ENCODE assay signal across 21 cellular contexts in the genomic region with DNA sequence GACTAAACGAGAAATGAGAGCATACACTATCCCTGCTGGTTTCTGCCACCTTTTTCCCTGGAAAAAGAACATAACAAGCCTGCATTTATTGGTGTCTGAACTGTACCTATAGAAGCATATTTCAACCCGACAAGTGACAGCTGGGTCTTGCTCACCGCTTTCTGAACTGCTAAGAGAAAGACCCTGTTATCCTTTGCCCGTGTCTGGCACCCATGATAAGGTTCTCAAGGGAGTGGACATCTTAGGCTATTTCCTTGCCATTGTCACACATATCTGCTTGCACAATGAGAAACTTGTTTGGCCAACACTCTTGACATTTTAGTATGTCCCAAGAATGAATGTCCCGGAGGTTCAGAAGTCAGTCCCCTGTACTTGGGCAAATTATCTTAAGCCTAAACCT. TPM values are rescaled to one million over a fixed set of nuclear protein-coding genes. Genes with fewer than 3 reads are reported as not detected.
DNase-seq lines count a peak whose midpoint lies in the region; ATAC-seq lines count a peak whose summit lies in the region.
"Had no signal": no experiment of that assay in that cellular context is flagged by ENCODE, and none has a peak within 500 bp of the region (broad histone marks: within the 10 kb centered on the region; RNA-seq: fewer than 3 reads in every experiment).

No MANE protein-coding gene starts in this region.

- H3K4me1 Mint-ChIP-seq in activated CD4-positive, alpha-beta T cell treated with anti-CD3 and anti-CD28 coated beads for 36 hours, result peaks cover 94% of the 10 kb centered on the region
- H3K4me1 Mint-ChIP-seq in activated CD4-positive, alpha-beta T cell treated with anti-CD3 and anti-CD28 coated beads, Interleukin-2, amount 10 ng/mL, durations not matched to agents 7 days and 5 days, result peaks cover 92% of the 10 kb centered on the region
- peaks cover 80 to 90% (median 89%) of the 10 kb centered on the region in 3 donors for H3K4me1 Mint-ChIP-seq in IgD-negative memory B cell
- H3K4me1 Mint-ChIP-seq in activated naive CD8-positive, alpha-beta T cell treated with anti-CD3 and anti-CD28 coated beads for 36 hours, result peaks cover 92% of the 10 kb centered on the region
- peaks cover 87 to 100% (median 98%) of the 10 kb centered on the region in 7 donors for H3K4me1 Mint-ChIP-seq in naive thymus-derived CD4-positive, alpha-beta T cell

- H3K27me3 ChIP-seq in naive thymus-derived CD4-positive, alpha-beta T cell (ENCODE audit: control insufficient read depth in 2 of 2, insufficient read depth in 2 of 2, low read length in 2 of 2), result no peaks in the 10 kb centered on the region
- H3K27me3 ChIP-seq: ovary, spleen, upper lobe of right lung had no signal

- H3K36me3 ChIP-seq in naive thymus-derived CD4-positive, alpha-beta T cell (ENCODE audit: control insufficient read depth in 2 of 3, insufficient read depth in 3 of 3, low read length in 3 of 3), result peaks cover 10 to 37% (median 34%) of the 10 kb centered on the region in 3 experiments
- H3K36me3 ChIP-seq: ovary, upper lobe of right lung had no signal

- no peak for DNase-seq in activated CD4-positive, alpha-beta T cell treated with anti-CD3 and anti-CD28 coated beads for 36 hours
- DNase-seq in activated CD4-positive, alpha-beta T cell treated with anti-CD3 and anti-CD28 coated beads, Interleukin-2, amount 10 ng/mL, durations not matched to agents 7 days and 5 days, result no peak
- no peak for DNase-seq in activated naive CD8-positive, alpha-beta T cell treated with anti-CD3 and anti-CD28 coated beads for 36 hours
- DNase-seq in naive thymus-derived CD4-positive, alpha-beta T cell, result no peak
- DNase-seq in KG1 (lab: John Stamatoyannopoulos, UW) (no peak), cortex of kidney (lab: John Stamatoyannopoulos, UW) (no peak)
- DNase-seq: 8988T; activated CD4-positive, alpha-beta T cell treated with anti-CD3 and anti-CD28 coated beads for 48 hours; AML-193; body of pancreas; glutamatergic neuron; kidney glomerular epithelial cell; mammary epithelial cell; NCI-H2227 treated with DMSO at 0.1 percent for 48 hours; NCI-H748 treated with DMSO at 0.1 percent for 48 hours; ovary; spleen; stimulated activated CD4-positive, alpha-beta T cell treated with anti-CD3 and anti-CD28 coated beads, Interleukin-4, amount 100 ng/mL, for 4 hours; upper lobe of right lung had no signal

- no peaks in the 10 kb centered on the region for H3K9me3 Mint-ChIP-seq in activated CD4-positive, alpha-beta T cell treated with anti-CD3 and anti-CD28 coated beads for 36 hours (ENCODE audit: low read depth)
- H3K9me3 Mint-ChIP-seq in activated CD4-positive, alpha-beta T cell treated with anti-CD3 and anti-CD28 coated beads, Interleukin-2, amount 10 ng/mL, durations not matched to agents 7 days and 5 days, result no peaks in the 10 kb centered on the region
- H3K9me3 Mint-ChIP-seq in IgD-negative memory B cell, result no peaks in the 10 kb centered on the region
- no peaks in the 10 kb centered on the region for H3K9me3 Mint-ChIP-seq in activated naive CD8-positive, alpha-beta T cell treated with anti-CD3 and anti-CD28 coated beads for 36 hours
- no peaks in the 10 kb centered on the region for H3K9me3 Mint-ChIP-seq in naive thymus-derived CD4-positive, alpha-beta T cell

- POLR2A ChIA-PET in activated CD4-positive, alpha-beta T cell treated with anti-CD3 and anti-CD28 coated beads for 36 hours (lab: Charles Lee), result interaction anchor here (1.1 kb wide), 1 partner anchor 59 kb away, joined by 3 read pairs; no protein-coding TSS in a partner anchor
- POLR2A ChIA-PET in activated CD4-positive, alpha-beta T cell treated with anti-CD3 and anti-CD28 coated beads, Interleukin-2, amount 10 ng/mL, durations not matched to agents 7 days and 5 days (lab: Charles Lee), result no interaction called here
- POLR2A ChIA-PET in naive thymus-derived CD4-positive, alpha-beta T cell (lab: Charles Lee), result interaction anchor here (0.8 to 25.4 kb wide), 12 partner anchors 11 to 117 kb away, joined by 3 to 644 read pairs (median 4); partner anchors contain the start of gene RIPOR2

- CTCF ChIA-PET in activated CD4-positive, alpha-beta T cell treated with anti-CD3 and anti-CD28 coated beads for 36 hours (lab: Charles Lee), result interaction anchor here (1.0 to 2.0 kb wide), 5 partner anchors 12 to 112 kb away, joined by 3 to 13 read pairs (median 6); no protein-coding TSS in a partner anchor
- CTCF ChIA-PET in activated CD4-positive, alpha-beta T cell treated with anti-CD3 and anti-CD28 coated beads, Interleukin-2, amount 10 ng/mL, durations not matched to agents 7 days and 5 days (lab: Charles Lee), result interaction anchor here (1.4 to 1.7 kb wide), 3 partner anchors 10 to 18 kb away, joined by 4 to 5 read pairs (median 5); partner anchors contain the start of gene RIPOR2
- CTCF ChIA-PET in naive thymus-derived CD4-positive, alpha-beta T cell (lab: Charles Lee), result interaction anchor here (0.6 to 3.0 kb wide), 5 partner anchors 17 to 97 kb away, joined by 3 to 14 read pairs (median 8); partner anchors contain the start of gene RIPOR2

- peaks cover 3% of the 10 kb centered on the region for H3K36me3 Mint-ChIP-seq in activated CD4-positive, alpha-beta T cell treated with anti-CD3 and anti-CD28 coated beads for 36 hours (ENCODE audit: low read depth)
- H3K36me3 Mint-ChIP-seq in activated CD4-positive, alpha-beta T cell treated with anti-CD3 and anti-CD28 coated beads, Interleukin-2, amount 10 ng/mL, durations not matched to agents 7 days and 5 days (ENCODE audit: low read depth), result peaks cover 92% of the 10 kb centered on the region
- peaks cover 12% of the 10 kb centered on the region for H3K36me3 Mint-ChIP-seq in IgD-negative memory B cell
- peaks cover 31% of the 10 kb centered on the region for H3K36me3 Mint-ChIP-seq in activated naive CD8-positive, alpha-beta T cell treated with anti-CD3 and anti-CD28 coated beads for 36 hours
- H3K36me3 Mint-ChIP-seq in naive thymus-derived CD4-positive, alpha-beta T cell, result peaks cover 23 to 77% (median 58%) of the 10 kb centered on the region in 5 donors

- intact Hi-C loops in activated CD4-positive, alpha-beta T cell treated with anti-CD3 and anti-CD28 coated beads for 36 hours (cut with DNase I, micrococcal nuclease), result no loop called here
- intact Hi-C loops in naive thymus-derived CD4-positive, alpha-beta T cell (cut with micrococcal nuclease), result no loop called here

- H3K4me3 ChIP-seq in naive thymus-derived CD4-positive, alpha-beta T cell (ENCODE audit: low read length), result peak overlapping the region; percentile 18
- H3K4me3 ChIP-seq: body of pancreas, ovary, spleen, upper lobe of right lung had no signal

- peak overlapping the region; percentile 75 for H3K27ac ChIP-seq in naive thymus-derived CD4-positive, alpha-beta T cell (ENCODE audit: low read depth, low read length)
- H3K27ac ChIP-seq: body of pancreas, ovary, upper lobe of right lung had no signal

- H3K4me1 ChIP-seq in naive thymus-derived CD4-positive, alpha-beta T cell (ENCODE audit: control insufficient read depth in 2 of 2, insufficient read depth in 2 of 2, low read length in 2 of 2), result peaks cover 94 to 95% of the 10 kb centered on the region in 2 donors

- no peak for ATAC-seq in activated CD4-positive, alpha-beta T cell treated with anti-CD3 and anti-CD28 coated beads for 36 hours
- no peak for ATAC-seq in naive thymus-derived CD4-positive, alpha-beta T cell
- ATAC-seq in GM19452 (IDR thresholded peaks at IDR 0.05; ENCODE audit: unreplicated experiment), result no peak
- ATAC-seq: body of pancreas, upper lobe of right lung had no signal

- H3K27me3 Mint-ChIP-seq in activated CD4-positive, alpha-beta T cell treated with anti-CD3 and anti-CD28 coated beads for 36 hours, result no peaks in the 10 kb centered on the region
- H3K27me3 Mint-ChIP-seq in activated CD4-positive, alpha-beta T cell treated with anti-CD3 and anti-CD28 coated beads, Interleukin-2, amount 10 ng/mL, durations not matched to agents 7 days and 5 days, result no peaks in the 10 kb centered on the region
- no peaks in the 10 kb centered on the region for H3K27me3 Mint-ChIP-seq in IgD-negative memory B cell
- no peaks in the 10 kb centered on the region for H3K27me3 Mint-ChIP-seq in activated naive CD8-positive, alpha-beta T cell treated with anti-CD3 and anti-CD28 coated beads for 36 hours
- H3K27me3 Mint-ChIP-seq in naive thymus-derived CD4-positive, alpha-beta T cell, result no peaks in the 10 kb centered on the region

- H3K27ac Mint-ChIP-seq in activated CD4-positive, alpha-beta T cell treated with anti-CD3 and anti-CD28 coated beads for 36 hours, result peak overlapping the region; percentile 77
- H3K27ac Mint-ChIP-seq in activated CD4-positive, alpha-beta T cell treated with anti-CD3 and anti-CD28 coated beads, Interleukin-2, amount 10 ng/mL, durations not matched to agents 7 days and 5 days, result no peak overlapping the region
- H3K27ac Mint-ChIP-seq in IgD-negative memory B cell, result peak overlapping the region; percentile 3 to 77 (median 10)
- H3K27ac Mint-ChIP-seq in activated naive CD8-positive, alpha-beta T cell treated with anti-CD3 and anti-CD28 coated beads for 36 hours, result peak overlapping the region; percentile 93
- peak overlapping the region in 8 of 9 donors; percentile 61 to 99 (median 96) for H3K27ac Mint-ChIP-seq in naive thymus-derived CD4-positive, alpha-beta T cell

- H3K9me3 ChIP-seq in naive thymus-derived CD4-positive, alpha-beta T cell (ENCODE audit: control insufficient read depth in 2 of 3, low read length in 3 of 3), result no peaks in the 10 kb centered on the region
- H3K9me3 ChIP-seq: body of pancreas, ovary, spleen, upper lobe of right lung had no signal

- H3K4me3 Mint-ChIP-seq in activated CD4-positive, alpha-beta T cell treated with anti-CD3 and anti-CD28 coated beads for 36 hours, result no peak overlapping the region
- H3K4me3 Mint-ChIP-seq in activated CD4-positive, alpha-beta T cell treated with anti-CD3 and anti-CD28 coated beads, Interleukin-2, amount 10 ng/mL, durations not matched to agents 7 days and 5 days, result no peak overlapping the region
- H3K4me3 Mint-ChIP-seq in IgD-negative memory B cell, result peak overlapping the region in 3 of 4 donors; percentile 44 to 63 (median 61)
- H3K4me3 Mint-ChIP-seq in activated naive CD8-positive, alpha-beta T cell treated with anti-CD3 and anti-CD28 coated beads for 36 hours, result no peak overlapping the region
- peak overlapping the region; percentile 24 to 97 (median 92) for H3K4me3 Mint-ChIP-seq in naive thymus-derived CD4-positive, alpha-beta T cell

RNA-seq across cellular contexts. Expression of gene RIPOR2, which starts 19.3 kb away (rescaled TPM):
- 10 to 100 TPM; 60.0 to 67.0 TPM for total RNA-seq in activated CD4-positive, alpha-beta T cell treated with anti-CD3 and anti-CD28 coated beads for 36 hours
- 100 to 1,000 TPM; 287 to 303 TPM for total RNA-seq in activated CD4-positive, alpha-beta T cell treated with anti-CD3 and anti-CD28 coated beads, Interleukin-2, amount 10 ng/mL, durations not matched to agents 7 days and 5 days
- polyA plus RNA-seq in IgD-negative memory B cell, result 561 TPM
- 10 to 100 TPM; 75.2 to 80.0 TPM for total RNA-seq in activated naive CD8-positive, alpha-beta T cell treated with anti-CD3 and anti-CD28 coated beads for 36 hours
- 100 to 1,000 TPM; 246 to 576 (median 431) TPM for total RNA-seq in naive thymus-derived CD4-positive, alpha-beta T cell
- 100 to 1,000 TPM; 532 to 813 TPM for polyA plus RNA-seq in naive thymus-derived CD4-positive, alpha-beta T cell

Comparison
In these comparisons a context has a peak if more than half of its experiments do, and no peak if none do; other contexts are left out.
1. H3K4me3 Mint-ChIP-seq: peak in IgD-negative memory B cell (3 of 4) and naive thymus-derived CD4-positive, alpha-beta T cell (10 of 10); none in activated CD4-positive, alpha-beta T cell treated with anti-CD3 and anti-CD28 coated beads for 36 hours (single experiment), activated CD4-positive, alpha-beta T cell treated with anti-CD3 and anti-CD28 coated beads, Interleukin-2, amount 10 ng/mL, durations not matched to agents 7 days and 5 days (single experiment) and activated naive CD8-positive, alpha-beta T cell treated with anti-CD3 and anti-CD28 coated beads for 36 hours (single experiment).